In genomic region chr6:44869321-44869897, GRCh38 we compare ENCODE assay signal across 11 cellular contexts.
DNase-seq lines count a peak whose midpoint lies in the region; ATAC-seq lines count a peak whose summit lies in the region.
"Had no signal": no experiment of that assay in that cellular context is flagged by ENCODE, and none has a peak within 500 bp of the region (broad histone marks: within the 10 kb centered on the region; RNA-seq: fewer than 3 reads in every experiment).

No MANE protein-coding gene starts in this region.

- peak; percentile 48 for DNase-seq in kidney glomerular epithelial cell (lab: John Stamatoyannopoulos, UW)
- no peak for DNase-seq in HuH-7 (ENCODE audit: low spot score)
- no peak for DNase-seq in activated CD4-positive, alpha-beta T cell treated with anti-CD3 and anti-CD28 coated beads, Interleukin-2, amount 50 U/mL, for 4 hours
- no peak for DNase-seq in NCI-H1930 (lab: John Stamatoyannopoulos, UW)
- DNase-seq in superior temporal gyrus (ENCODE audit: extremely low spot score): no peak
- DNase-seq: NCI-H226, nephron progenitor cell, T1000 had no signal

- ATAC-seq in GM18909 (IDR thresholded peaks at IDR 0.05; ENCODE audit: poor library complexity, unreplicated experiment) (peak; percentile 80), GM21576 (IDR thresholded peaks at IDR 0.05; ENCODE audit: unreplicated experiment) (peak; percentile 84), HG03342 (IDR thresholded peaks at IDR 0.05; ENCODE audit: unreplicated experiment) (peak; percentile 66)
